Comparison of ENCODE assay signal across 9 cellular contexts in genomic region chr9:31347082-31347617, GRCh38.
A peak's percentile ranks its signal among the peaks of the same experiment; 100 is the strongest.
DNase-seq lines count a peak whose midpoint lies in the region; ATAC-seq, FAIRE-seq and TF ChIP-seq lines count a peak whose summit lies in the region.
"Had no signal": no experiment of that assay in that cellular context is flagged by ENCODE, and none has a peak within 500 bp of the region (broad histone marks: within the 10 kb centered on the region; RNA-seq: fewer than 3 reads in every experiment).

No MANE protein-coding gene starts in this region.

- ATAC-seq in A549 (no peak), GM19025 (IDR thresholded peaks at IDR 0.05; ENCODE audit: low read depth, unreplicated experiment) (peak; percentile 96), HG03159 (IDR thresholded peaks at IDR 0.05; ENCODE audit: unreplicated experiment) (peak; percentile 99), SK-N-SH treated with all-trans-retinoic acid at 6 μM for 48 hours (peak; percentile 54; the same call in 2 of the 3 replicates)

- WGBS in A549 (ENCODE audit: missing lambda C conversion rate): 6% methylated on average over 6 of the region's 6 CpGs
- WGBS in ovary, 3 donors: 8 to 24% (median 9%) methylated on average over 6 of the region's 6 CpGs

- no peak for TF ChIP-seq POLR2A in A549 (IDR thresholded peaks at IDR 0.05; ENCODE audit: low read length)
- TF ChIP-seq POLR2A in ovary (IDR thresholded peaks at IDR 0.05): no peak

- H3K4me2 ChIP-seq in A549: 0 out of 3 replicates have a peak overlapping the region, but pooled peaks have one; percentile 21

- CTCF ChIA-PET in A549 (lab: Yijun Ruan, JAX): no interaction called here

- no peak for FAIRE-seq in A549 (lab: Jason Lieb, UNC)

- TF ChIP-seq CTCF in A549 (IDR thresholded peaks at IDR 0.05) (no peak), ovary (IDR thresholded peaks at IDR 0.05) (no peak)

- H3K36me3 ChIP-seq in ovary: no peaks in the 10 kb centered on the region
- H3K36me3 ChIP-seq: thoracic aorta had no signal

- POLR2A ChIA-PET in A549 (lab: Yijun Ruan, JAX): no interaction called here

- DNase-seq in A549 (ENCODE audit: low read depth in 1 of 2, low spot score in 1 of 2) (no peak), fibroblast of the conjunctiva (ENCODE audit: low read depth) (peak; percentile 3), ovary (no peak), NCI-H2081 treated with DMSO at 0.1 percent for 48 hours (lab: John Stamatoyannopoulos, UW) (no peak)

- TF ChIP-seq EP300 in A549 (IDR thresholded peaks at IDR 0.05): no peak
- TF ChIP-seq EP300 in ovary (IDR thresholded peaks at IDR 0.05): no peak

- intact Hi-C loops in ovary (cut with DNase I): no loop called here

- H3K9me3 ChIP-seq in A549 (no peaks in the 10 kb centered on the region), ovary (no peaks in the 10 kb centered on the region)
- H3K9me3 ChIP-seq: thoracic aorta had no signal

- no peaks in the 10 kb centered on the region for H3K4me1 ChIP-seq in A549
- H3K4me1 ChIP-seq in ovary (ENCODE audit: insufficient read depth): peaks cover 2% of the 10 kb centered on the region

- no peaks in the 10 kb centered on the region for H3K27me3 ChIP-seq in ovary

- no peak overlapping the region for H3K4me3 ChIP-seq in A549
- H3K4me3 ChIP-seq in skin epidermis: peak overlapping the region in 1 of 7 experiments; percentile 15
- no peak overlapping the region for H3K4me3 ChIP-seq in ovary
- H3K4me3 ChIP-seq: thoracic aorta had no signal

- no peak for TF ChIP-seq RAD21 in A549 (conservative IDR thresholded peaks at IDR 0.05 in 1 of 2, IDR thresholded peaks at IDR 0.05 in 1 of 2)

- no peak overlapping the region for H3K27ac ChIP-seq in A549
- peak overlapping the region in 18 of 21 experiments; percentile 5 to 87 (median 67) for H3K27ac ChIP-seq in skin epidermis
- no peak overlapping the region for H3K27ac ChIP-seq in ovary
- H3K27ac ChIP-seq: thoracic aorta had no signal

TF ChIP-seq in A549, 52 proteins besides CTCF, POLR2A, EP300 and RAD21:
- TF ChIP-seq RCOR1 (IDR thresholded peaks at IDR 0.05; ENCODE audit: low read depth, low read length) (no peak), TP53 (CRISPR knock-in tag; IDR thresholded peaks at IDR 0.05) (no peak), FOSB (CRISPR knock-in tag; IDR thresholded peaks at IDR 0.05) (no peak), ATOH8 (CRISPR knock-in tag; IDR thresholded peaks at IDR 0.05; ENCODE audit: low read depth) (no peak), ZSCAN20 (CRISPR knock-in tag; IDR thresholded peaks at IDR 0.05) (no peak), PHF8 (IDR thresholded peaks at IDR 0.05; ENCODE audit: borderline replicate concordance, low read depth) (no peak), KDM5A (IDR thresholded peaks at IDR 0.05) (no peak), FOXS1 (CRISPR knock-in tag; IDR thresholded peaks at IDR 0.05) (no peak), HES2 (IDR thresholded peaks at IDR 0.05) (no peak), NFE2L2 (conservative IDR thresholded peaks at IDR 0.05; ENCODE audit: low read length) (no peak), NPAS2 (CRISPR knock-in tag; IDR thresholded peaks at IDR 0.05; ENCODE audit: borderline replicate concordance) (no peak), MYC (IDR thresholded peaks at IDR 0.05; ENCODE audit: borderline replicate concordance, low read length) (no peak), JUN (IDR thresholded peaks at IDR 0.05) (no peak), NR3C1 (IDR thresholded peaks at IDR 0.05) (no peak), ZC3H11A (IDR thresholded peaks at IDR 0.05) (no peak)

TF ChIP-seq in SK-N-SH treated with all-trans-retinoic acid at 6 μM for 48 hours, 23 proteins besides CTCF, POLR2A, EP300 and RAD21:
- TF ChIP-seq ZNF8 (CRISPR knock-in tag; IDR thresholded peaks at IDR 0.05): no peak
- no peak for TF ChIP-seq ZC3H10 (CRISPR knock-in tag; IDR thresholded peaks at IDR 0.05)
- no peak for TF ChIP-seq TOX (CRISPR knock-in tag; IDR thresholded peaks at IDR 0.05; ENCODE audit: borderline replicate concordance)
- TF ChIP-seq SNAI2 (CRISPR knock-in tag; IDR thresholded peaks at IDR 0.05): no peak
- no peak for TF ChIP-seq OSR1 (CRISPR knock-in tag; IDR thresholded peaks at IDR 0.05)
- TF ChIP-seq RARB (CRISPR knock-in tag; IDR thresholded peaks at IDR 0.05): no peak

Comparison
In these comparisons a context has a peak if more than half of its experiments do, and no peak if none do; other contexts are left out.
1. ATAC-seq: peak in GM19025 (single experiment), HG03159 (single experiment) and SK-N-SH treated with all-trans-retinoic acid at 6 μM for 48 hours (single experiment); none in A549 (0 of 2).
2. H3K27ac ChIP-seq: peak in skin epidermis (18 of 21); none in A549 (0 of 2) and ovary (0 of 2).